In the genomic region with DNA sequence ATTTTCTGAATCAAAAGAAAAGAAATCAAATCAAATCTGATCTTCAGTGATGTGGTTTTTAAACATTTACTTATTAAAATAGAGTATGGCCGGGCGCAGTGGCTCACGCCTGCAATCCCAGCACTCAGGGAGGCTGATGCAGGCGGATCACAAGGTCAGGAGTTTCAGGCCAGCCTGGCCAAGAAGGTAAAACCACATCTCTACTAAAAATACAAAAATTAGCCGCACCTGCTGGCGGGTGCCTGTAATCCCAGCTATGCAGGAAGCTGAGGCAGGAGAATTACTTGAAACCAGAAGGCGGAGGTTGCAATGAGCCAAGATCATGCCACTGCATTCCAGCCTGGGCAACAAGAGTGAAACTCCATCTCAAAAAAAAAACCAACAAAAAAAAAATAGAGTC, we compare ENCODE assay signal across 17 cellular contexts.
"Had no signal": no experiment of that assay in that cellular context is flagged by ENCODE, and none has a peak within 500 bp of the region (broad histone marks: within the 10 kb centered on the region; RNA-seq: fewer than 3 reads in every experiment).

No MANE protein-coding gene starts in this region.

- H3K4me3 ChIP-seq: smooth muscle cell, suprapubic skin, thyroid gland, upper lobe of left lung, uterus had no signal

- H3K9me3 Mint-ChIP-seq: dendritic cell treated with granulocyte-macrophage colony-stimulating factor and Interleukin-4, amounts not matched to agents 40 ng/mL and 50 ng/mL, for 4 days; effector memory CD8-positive, alpha-beta T cell; naive thymus-derived CD8-positive, alpha-beta T cell; stimulated activated effector memory CD8-positive, alpha-beta T cell treated with anti-CD3 and anti-CD28 coated beads, Interleukin-12 subunit alpha, Interleukin-12 subunit beta, amount 100 ng/mL, for 72 hours had no signal

- H3K4me1 ChIP-seq: foreskin keratinocyte, thyroid gland, upper lobe of left lung, uterus had no signal

- ATAC-seq: effector memory CD8-positive, alpha-beta T cell; foreskin keratinocyte; naive thymus-derived CD8-positive, alpha-beta T cell; right cardiac atrium; stimulated activated effector memory CD8-positive, alpha-beta T cell treated with anti-CD3 and anti-CD28 coated beads, Interleukin-12 subunit alpha, Interleukin-12 subunit beta, amount 100 ng/mL, for 72 hours; stimulated activated naive CD8-positive, alpha-beta T cell treated with anti-CD3 and anti-CD28 coated beads, Interleukin-15, Interleukin-2, amounts not matched to agents 100 U/mL and 50 U/mL, for 24 hours had no signal

- H3K27ac ChIP-seq: foreskin keratinocyte, neutrophil, suprapubic skin, thyroid gland, upper lobe of left lung, uterus had no signal

- H3K36me3 ChIP-seq: neutrophil, thyroid gland, upper lobe of left lung, uterus had no signal

- H3K4me1 Mint-ChIP-seq: naive thymus-derived CD8-positive, alpha-beta T cell; stimulated activated effector memory CD8-positive, alpha-beta T cell treated with anti-CD3 and anti-CD28 coated beads, Interleukin-12 subunit alpha, Interleukin-12 subunit beta, amount 100 ng/mL, for 72 hours had no signal

- H3K27ac Mint-ChIP-seq: dendritic cell treated with granulocyte-macrophage colony-stimulating factor and Interleukin-4, amounts not matched to agents 40 ng/mL and 50 ng/mL, for 4 days; effector memory CD8-positive, alpha-beta T cell; naive thymus-derived CD8-positive, alpha-beta T cell; stimulated activated effector memory CD8-positive, alpha-beta T cell treated with anti-CD3 and anti-CD28 coated beads, Interleukin-12 subunit alpha, Interleukin-12 subunit beta, amount 100 ng/mL, for 72 hours had no signal

- DNase-seq: effector memory CD8-positive, alpha-beta T cell; erythroblast; foreskin keratinocyte; naive thymus-derived CD8-positive, alpha-beta T cell; posterior cingulate gyrus; right cardiac atrium; stimulated activated CD4-positive, alpha-beta T cell treated with anti-CD3 and anti-CD28 coated beads, Interleukin-2, amount 100 ng/mL, for 48 hours; stimulated activated CD8-positive, alpha-beta memory T cell treated with anti-CD3 and anti-CD28 coated beads, Interleukin-4, amount 100 ng/mL, for 48 hours; stimulated activated naive CD8-positive, alpha-beta T cell treated with anti-CD3 and anti-CD28 coated beads, Interleukin-15, Interleukin-2, amounts not matched to agents 100 U/mL and 50 U/mL, for 24 hours; thyroid gland; uterus had no signal

- H3K4me3 Mint-ChIP-seq: dendritic cell treated with granulocyte-macrophage colony-stimulating factor and Interleukin-4, amounts not matched to agents 40 ng/mL and 50 ng/mL, for 4 days; effector memory CD8-positive, alpha-beta T cell; naive thymus-derived CD8-positive, alpha-beta T cell; stimulated activated effector memory CD8-positive, alpha-beta T cell treated with anti-CD3 and anti-CD28 coated beads, Interleukin-12 subunit alpha, Interleukin-12 subunit beta, amount 100 ng/mL, for 72 hours had no signal

- H3K27me3 Mint-ChIP-seq: dendritic cell treated with granulocyte-macrophage colony-stimulating factor and Interleukin-4, amounts not matched to agents 40 ng/mL and 50 ng/mL, for 4 days; effector memory CD8-positive, alpha-beta T cell; naive thymus-derived CD8-positive, alpha-beta T cell had no signal

- H3K9me3 ChIP-seq: neutrophil, suprapubic skin, thyroid gland, upper lobe of left lung, uterus had no signal

- H3K27me3 ChIP-seq: foreskin keratinocyte, neutrophil, suprapubic skin, thyroid gland, upper lobe of left lung, uterus had no signal

- H3K4me2 ChIP-seq: smooth muscle cell had no signal
